ENCODE assay signal across 8 cellular contexts in the genomic region with DNA sequence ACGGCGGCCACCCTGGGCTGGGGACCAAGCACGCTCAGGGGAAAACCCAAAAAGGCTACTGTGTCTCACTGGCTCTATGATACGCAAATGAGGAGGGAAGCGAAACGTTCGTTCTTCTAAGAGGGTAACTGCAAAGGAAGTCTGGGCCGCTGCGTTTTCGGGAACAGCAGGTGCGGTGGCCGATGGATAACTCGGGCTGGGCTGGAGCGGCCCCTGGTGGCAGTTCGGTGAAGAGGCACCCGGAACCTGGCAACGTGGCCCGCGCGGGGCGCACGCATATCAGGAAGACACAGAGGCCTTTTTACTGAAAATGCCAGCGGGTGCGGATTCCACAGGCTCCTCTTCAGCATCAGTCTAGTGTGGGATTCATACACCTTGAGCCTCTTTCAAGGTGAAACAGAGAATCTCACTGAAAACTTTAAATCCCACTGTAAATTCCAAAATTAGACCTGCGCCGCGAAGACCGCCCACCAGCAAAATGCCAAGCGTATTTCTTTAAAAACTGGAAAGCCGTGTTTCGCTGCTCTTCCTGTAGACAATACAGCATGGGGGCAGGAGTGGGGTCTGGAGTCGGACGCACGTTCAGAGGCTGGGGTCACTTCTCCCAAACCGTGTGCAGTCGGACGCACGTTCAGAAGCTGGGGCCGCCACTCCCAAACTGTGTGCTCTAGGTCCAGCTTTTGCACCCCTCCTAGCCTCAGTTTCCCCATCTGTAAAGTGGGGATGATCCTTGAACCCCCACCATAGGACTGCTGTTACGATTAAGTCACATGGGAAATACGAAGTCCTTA. TPM values are rescaled to one million over a fixed set of nuclear protein-coding genes. Genes with fewer than 3 reads are reported as not detected.
DNase-seq lines count a peak whose midpoint lies in the region; ATAC-seq and TF ChIP-seq lines count a peak whose summit lies in the region.

No MANE protein-coding gene starts in this region.

- H3K23ac ChIP-seq in IMR-90 (ENCODE audit: low read depth, low read length), result no peak overlapping the region

- H3K27ac ChIP-seq in IMR-90 (ENCODE audit: insufficient read depth, low read length), result no peak overlapping the region
- peak overlapping the region; percentile 72 for H3K27ac ChIP-seq in OCI-LY1 (ENCODE audit: low read depth, low read length, poor library complexity, severe bottlenecking)

- no peaks in the 10 kb centered on the region for H3K79me1 ChIP-seq in IMR-90 (ENCODE audit: low read depth in 1 of 2, low read length in 2 of 2)

- 24% methylated on average over 24 of the region's 41 CpGs; no CpG with 5 or more reads in 1 of the 2 experiments for WGBS in IMR-90 (ENCODE audit: extremely low coverage in 2 of 2, insufficient read length in 1 of 2), 2 experiments

- peak; percentile 99 for TF ChIP-seq RAD21 in IMR-90 (IDR thresholded peaks at IDR 0.05; ENCODE audit: low read length)

- H4K91ac ChIP-seq in IMR-90 (ENCODE audit: insufficient read depth, low read depth, low read length), result no peak overlapping the region

- H3K79me2 ChIP-seq in OCI-LY1 (ENCODE audit: insufficient read depth, low read length), result no peaks in the 10 kb centered on the region

- dilution Hi-C loops in IMR-90 (cut with HindIII; ENCODE audit: low sequenced_read_pairs, unreplicated experiment), result no loop called here

- no peaks in the 10 kb centered on the region for H3K36me3 ChIP-seq in IMR-90 (ENCODE audit: control insufficient read depth, insufficient read depth, low read length)
- H3K36me3 ChIP-seq in OCI-LY1 (ENCODE audit: insufficient read depth, low read length), result no peaks in the 10 kb centered on the region
- no peaks in the 10 kb centered on the region for H3K36me3 ChIP-seq in mucosa of stomach (ENCODE audit: control insufficient read depth, insufficient read depth, low read length)

- in situ Hi-C loops in IMR-90 (cut with MboI; ENCODE audit: low sequenced_read_pairs), result no loop called here

- BruUV-seq in IMR-90 (replicated peaks; lab: Mats Ljungman, UMichigan), result no TSS peak

- TF ChIP-seq CTCF in IMR-90 (conservative IDR thresholded peaks at IDR 0.05; ENCODE audit: low read depth, low read length), result peak; percentile 98
- peak; percentile 99 for TF ChIP-seq CTCF in OCI-LY1 (IDR thresholded peaks at IDR 0.05; ENCODE audit: low read length)
- TF ChIP-seq CTCF in epithelial cell of proximal tubule (conservative IDR thresholded peaks at IDR 0.05; ENCODE audit: low read depth, low read length), result peak; percentile 98

- DNase-seq in DMS153 (lab: John Stamatoyannopoulos, UW), result peak; percentile 52
- peak; percentile 71 for DNase-seq in IMR-90
- DNase-seq in activated CD8-positive, alpha-beta memory T cell treated with anti-CD3 and anti-CD28 coated beads, Interleukin-2, amount 50 U/mL, for 48 hours, result peak; percentile 98
- peak; percentile 12 for DNase-seq in epithelial cell of proximal tubule (ENCODE audit: low read depth)
- DNase-seq in stimulated activated CD8-positive, alpha-beta memory T cell treated with anti-CD3 and anti-CD28 coated beads, Interleukin-4, amount 100 ng/mL, for 48 hours, result peak; percentile 96

- H3F3A ChIP-seq in OCI-LY1 (ENCODE audit: insufficient read depth, low read length), result no peaks in the 10 kb centered on the region

- 0 out of 2 replicates have a peak overlapping the region, but pooled peaks have one; percentile 47 for H4K5ac ChIP-seq in IMR-90 (ENCODE audit: low read depth, low read length)

- no peak overlapping the region for H3K9ac ChIP-seq in IMR-90 (ENCODE audit: low read depth, low read length)
- H3K9ac ChIP-seq in OCI-LY1 (ENCODE audit: low read length), result peak overlapping the region; percentile 44
- peak overlapping the region; percentile 44 for H3K9ac ChIP-seq in mucosa of stomach (ENCODE audit: low read length)

- no peaks in the 10 kb centered on the region for H3K4me1 ChIP-seq in IMR-90 (ENCODE audit: control insufficient read depth, insufficient read depth, low read length)
- peaks cover 38% of the 10 kb centered on the region for H3K4me1 ChIP-seq in OCI-LY1 (ENCODE audit: insufficient read depth, low read length, severe bottlenecking)
- H3K4me1 ChIP-seq in mucosa of stomach (ENCODE audit: control insufficient read depth, insufficient read depth, low read length), result peaks cover 8% of the 10 kb centered on the region

- ATAC-seq in GM21717 (IDR thresholded peaks at IDR 0.05; ENCODE audit: unreplicated experiment), result peak; percentile 96
- ATAC-seq in IMR-90 (ENCODE audit: low read depth), result peak; percentile 99

- peak overlapping the region in 1 of 2 experiments; percentile 91; a peak in 2 of 4 replicates for H4K8ac ChIP-seq in IMR-90 (ENCODE audit: low read depth in 2 of 2, low read length in 2 of 2)

- H3K4me2 ChIP-seq in IMR-90 (ENCODE audit: low read depth, low read length) (peak overlapping the region; percentile 57; the same call in 1 of the 2 replicates), OCI-LY1 (ENCODE audit: low read length) (peak overlapping the region; percentile 64)

- H3K9me3 ChIP-seq in IMR-90 (ENCODE audit: control insufficient read depth, insufficient read depth, low read length), result no peaks in the 10 kb centered on the region
- H3K9me3 ChIP-seq in OCI-LY1 (ENCODE audit: low read length), result no peaks in the 10 kb centered on the region
- H3K9me3 ChIP-seq in mucosa of stomach (ENCODE audit: control insufficient read depth, low read length), result no peaks in the 10 kb centered on the region

- H3K27me3 ChIP-seq in IMR-90 (ENCODE audit: control insufficient read depth, insufficient read depth, low read length) (peaks cover 13% of the 10 kb centered on the region), OCI-LY1 (ENCODE audit: insufficient read depth, low read length) (no peaks in the 10 kb centered on the region), mucosa of stomach (ENCODE audit: control insufficient read depth, insufficient read depth, low read length) (peaks cover 3% of the 10 kb centered on the region)

- CTCF ChIA-PET in IMR-90 (lab: Yijun Ruan, JAX), result interaction anchor here (0.7 kb wide), 1 partner anchor 53 kb away, joined by 6 read pairs; no protein-coding TSS in a partner anchor

- H3K56ac ChIP-seq in IMR-90 (ENCODE audit: extremely low read depth, insufficient read depth, low read length), result no peak overlapping the region

- no peak overlapping the region for H3K18ac ChIP-seq in IMR-90 (ENCODE audit: low read depth, low read length)

- H3K4ac ChIP-seq in IMR-90 (ENCODE audit: low read depth, low read length), result 0 out of 2 replicates have a peak overlapping the region, but pooled peaks have one; percentile 17

- peak; percentile 54; the same call in 1 of the 2 replicates for TF ChIP-seq POLR2A in IMR-90 (IDR thresholded peaks at IDR 0.05; ENCODE audit: low read depth, low read length)

- H3K14ac ChIP-seq in IMR-90 (replicated peaks; ENCODE audit: low read depth, low read length), result 0 out of 2 replicates have a peak overlapping the region, but pooled peaks have one; percentile 74

- H3K9me1 ChIP-seq in IMR-90 (ENCODE audit: insufficient read depth, low read length), result no peaks in the 10 kb centered on the region

- peak overlapping the region; percentile 56 for H2AK9ac ChIP-seq in IMR-90 (replicated peaks; ENCODE audit: low read depth, low read length, poor library complexity)

- H2BK20ac ChIP-seq in IMR-90 (ENCODE audit: low read depth, low read length), result 0 out of 2 replicates have a peak overlapping the region, but pooled peaks have one; percentile 52

- no peak overlapping the region for H2BK5ac ChIP-seq in IMR-90 (ENCODE audit: low read depth, low read length, poor library complexity, severe bottlenecking)

- H4K20me1 ChIP-seq in IMR-90 (ENCODE audit: insufficient read depth, low read length), result peaks cover 4% of the 10 kb centered on the region; the same call in 1 of the 2 replicates
- H4K20me1 ChIP-seq in OCI-LY1 (ENCODE audit: insufficient read depth, low read length), result no peaks in the 10 kb centered on the region

- H2BK120ac ChIP-seq in IMR-90 (ENCODE audit: low read depth, low read length), result no peak overlapping the region

- peak overlapping the region; percentile 1; the same call in 1 of the 2 replicates for H2AK5ac ChIP-seq in IMR-90 (ENCODE audit: low read depth, low read length)

- H2BK15ac ChIP-seq in IMR-90 (ENCODE audit: low read depth, low read length), result no peak overlapping the region

- no peaks in the 10 kb centered on the region for H3K9me2 ChIP-seq in OCI-LY1 (ENCODE audit: low read depth, low read length)

- POLR2A ChIA-PET in IMR-90 (lab: Charles Lee; ENCODE audit: unreplicated experiment), result no interaction called here

- intact Hi-C loops in IMR-90 (cut with micrococcal nuclease), result loop anchor here (5.0 kb wide), 2 partner anchors 253 to 767 kb away; no protein-coding TSS in a partner anchor

- H2AFZ ChIP-seq in IMR-90 (replicated peaks; ENCODE audit: low read length, poor library complexity) (peak overlapping the region; percentile 90), OCI-LY1 (ENCODE audit: low read length) (peak overlapping the region; percentile 91)

- no peak overlapping the region for H3K4me3 ChIP-seq in IMR-90 (ENCODE audit: insufficient read depth, low read depth, low read length)
- peak overlapping the region; percentile 38 for H3K4me3 ChIP-seq in OCI-LY1 (ENCODE audit: low read depth, low read length, poor library complexity, severe bottlenecking)
- peak overlapping the region; percentile 14 for H3K4me3 ChIP-seq in epithelial cell of proximal tubule (ENCODE audit: low read depth, low read length)
- H3K4me3 ChIP-seq in mucosa of stomach (ENCODE audit: low read length), result no peak overlapping the region

TF ChIP-seq in IMR-90, 13 proteins besides CTCF, POLR2A, EP300 and RAD21 (continues in another document):
- TF ChIP-seq MAZ (IDR thresholded peaks at IDR 0.05; ENCODE audit: borderline replicate concordance, low read depth, low read length) (0 out of 2 replicates have a peak, but pooled peaks have one; percentile 36), RFX5 (IDR thresholded peaks at IDR 0.05; ENCODE audit: low read depth, low read length) (no peak), RCOR1 (IDR thresholded peaks at IDR 0.05; ENCODE audit: insufficient replicate concordance, low read length) (peak; percentile 88), MXI1 (IDR thresholded peaks at IDR 0.05; ENCODE audit: borderline replicate concordance, low read depth, low read length) (peak; percentile 87), SMC3 (IDR thresholded peaks at IDR 0.05; ENCODE audit: low read depth, low read length) (peak; percentile 98)
- TF ChIP-seq, protein P1, sequence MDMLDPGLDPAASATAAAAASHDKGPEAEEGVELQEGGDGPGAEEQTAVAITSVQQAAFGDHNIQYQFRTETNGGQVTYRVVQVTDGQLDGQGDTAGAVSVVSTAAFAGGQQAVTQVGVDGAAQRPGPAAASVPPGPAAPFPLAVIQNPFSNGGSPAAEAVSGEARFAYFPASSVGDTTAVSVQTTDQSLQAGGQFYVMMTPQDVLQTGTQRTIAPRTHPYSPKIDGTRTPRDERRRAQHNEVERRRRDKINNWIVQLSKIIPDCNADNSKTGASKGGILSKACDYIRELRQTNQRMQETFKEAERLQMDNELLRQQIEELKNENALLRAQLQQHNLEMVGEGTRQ (IDR thresholded peaks at IDR 0.05; ENCODE audit: low read depth, low read length), result peak; percentile 35; the same call in 1 of the 2 replicates

RNA-seq across cellular contexts. Expression of a gene that starts 44.4 kb away (rescaled TPM):
- total RNA-seq in IMR-90 (2012; rRNA removed) (95.5 and 95.8 TPM in 2 replicates), epithelial cell of proximal tubule (149 and 152 TPM in 2 replicates)
- polyA plus RNA-seq in IMR-90 (2012; rRNA removed), result 43.1 and 54.8 TPM in 2 replicates
- polyA plus RNA-seq in IMR-90 (2012; cell fraction: cytosol; rRNA removed), result 37.1 and 40.0 TPM in 2 replicates
- 10.7 and 20.6 TPM in 2 replicates for polyA plus RNA-seq in IMR-90 (2012; cell fraction: nucleus; rRNA removed; ENCODE audit: low replicate concordance)

Comparison
In these comparisons a context has a peak if more than half of its experiments do, and no peak if none do; other contexts are left out.
1. DNase-seq: peak in every context shown above with its lines; median percentile 98 in activated CD8-positive, alpha-beta memory T cell treated with anti-CD3 and anti-CD28 coated beads, Interleukin-2, amount 50 U/mL, for 48 hours; 96 in stimulated activated CD8-positive, alpha-beta memory T cell treated with anti-CD3 and anti-CD28 coated beads, Interleukin-4, amount 100 ng/mL, for 48 hours; 71 in IMR-90; 52 in DMS153; 12 in epithelial cell of proximal tubule.
2. H3K4me3 ChIP-seq: peak in OCI-LY1 (single experiment) and epithelial cell of proximal tubule (single experiment); none in IMR-90 (single experiment) and mucosa of stomach (single experiment).
3. Peak in every context shown above with its lines, with median percentiles within 50 percentile points of each other: CTCF ChIP-seq.